Comparison of ENCODE assay signal across 11 cellular contexts in genomic region chr14:89906000-89906399, GRCh38.
"Had no signal": no experiment of that assay in that cellular context is flagged by ENCODE, and none has a peak within 500 bp of the region (broad histone marks: within the 10 kb centered on the region; RNA-seq: fewer than 3 reads in every experiment).

No MANE protein-coding gene starts in this region.

- H3K36me3 ChIP-seq: HAP-1 had no signal

- H3K9me3 ChIP-seq: HAP-1 had no signal

- H3K4me3 Mint-ChIP-seq: GM23338, H9, HFFc6 had no signal

- H2AFZ ChIP-seq: GM23248, GM23338 had no signal

- H3K27ac Mint-ChIP-seq: GM23338, H9, HFFc6 had no signal

- DNase-seq: GM23248, GOT3, H7, H9, HCEC 1CT, HFFc6 had no signal

- ATAC-seq: GM23338, HCT116 had no signal

- H3K9me3 Mint-ChIP-seq: GM23338, H9, HFFc6 had no signal

- H3K27ac ChIP-seq: GM23248 had no signal

- H3K4me3 ChIP-seq: GM23248, GM23338, HAP-1 had no signal

- H3K9ac ChIP-seq: GM23248 had no signal

- H3K4me2 ChIP-seq: GM23338 had no signal

- FAIRE-seq: H1, H54 had no signal
